8 cellular contexts compared by ENCODE assay signal in the genomic region with DNA sequence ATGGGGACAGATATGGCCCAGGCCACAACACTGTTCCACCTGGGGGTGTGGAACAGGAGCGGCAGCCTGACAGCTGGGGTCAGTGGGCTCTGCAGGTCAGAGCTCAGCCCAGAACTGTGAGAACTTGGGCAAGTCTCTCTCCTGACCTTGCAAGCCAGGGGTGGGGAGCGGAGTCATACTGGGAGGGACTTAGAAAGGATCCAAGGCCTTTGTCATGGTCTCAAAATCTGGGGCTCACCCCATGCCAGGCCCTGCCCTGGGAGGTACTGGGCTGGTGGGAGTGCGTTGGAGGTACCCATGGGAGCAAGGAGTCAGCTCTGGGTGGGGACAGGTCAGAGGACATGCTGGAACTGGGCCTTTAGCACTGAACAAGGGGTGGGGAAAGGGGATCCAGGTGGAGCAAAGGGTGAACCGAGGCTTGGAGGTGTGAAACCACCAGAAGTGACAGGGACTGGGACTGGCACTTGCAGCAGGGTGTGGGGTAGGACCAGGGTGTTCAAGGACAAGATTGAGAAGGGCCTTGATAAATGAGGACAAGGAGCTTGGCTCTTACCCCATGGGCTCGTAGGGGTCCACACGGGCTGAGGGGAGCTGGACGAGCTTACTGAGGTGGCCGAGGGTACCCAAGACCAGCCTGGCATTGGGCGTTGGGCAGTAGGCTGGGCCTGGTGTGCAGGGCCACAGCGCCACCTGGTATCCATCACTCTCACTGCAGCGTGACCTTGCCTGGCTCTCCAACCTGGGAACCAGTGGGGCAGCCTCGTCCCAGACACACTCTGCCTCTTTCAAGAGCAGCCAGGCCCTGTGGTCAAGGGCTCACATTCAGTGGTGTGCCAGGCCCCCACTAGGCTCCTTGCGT. TPM values are rescaled to one million over a fixed set of nuclear protein-coding genes. Genes with fewer than 3 reads are reported as not detected.
DNase-seq lines count a peak whose midpoint lies in the region; ATAC-seq and TF ChIP-seq lines count a peak whose summit lies in the region.

No MANE protein-coding gene starts in this region.

- H3K9me3 ChIP-seq in aorta (ENCODE audit: control insufficient read depth, low read length), result no peaks in the 10 kb centered on the region

- DNase-seq in activated CD4-positive, alpha-beta T cell treated with anti-CD3 and anti-CD28 coated beads for 36 hours, result peak; percentile 68
- no peak for DNase-seq in activated CD4-positive, alpha-beta T cell treated with anti-CD3 and anti-CD28 coated beads, Interleukin-2, amount 50 U/mL, for 4 hours
- DNase-seq in MV-4-11 (lab: John Stamatoyannopoulos, UW) (peak; percentile 18), erythroblast (lab: John Stamatoyannopoulos, UW) (peak; percentile 75 to 82), myocyte (ENCODE audit: low read depth) (peak; percentile 68), aorta (peak in 1 of 2 donors; percentile 83)

- no peaks in the 10 kb centered on the region for H3K4me1 ChIP-seq in aorta (ENCODE audit: control insufficient read depth in 1 of 2, insufficient read depth in 2 of 2, low read length in 2 of 2)

- H3K4me1 Mint-ChIP-seq in activated CD4-positive, alpha-beta T cell treated with anti-CD3 and anti-CD28 coated beads for 36 hours, result no peaks in the 10 kb centered on the region

- no peaks in the 10 kb centered on the region for H3K27me3 ChIP-seq in aorta (ENCODE audit: control insufficient read depth in 1 of 2, insufficient read depth in 2 of 2, low read length in 1 of 2)

- ATAC-seq in activated CD4-positive, alpha-beta T cell treated with anti-CD3 and anti-CD28 coated beads for 36 hours, result peak; percentile 90
- ATAC-seq in aorta (ENCODE audit: low FRiP score) (peak; percentile 89), HG03095 (IDR thresholded peaks at IDR 0.05; ENCODE audit: unreplicated experiment) (no peak)

- POLR2A ChIA-PET in activated CD4-positive, alpha-beta T cell treated with anti-CD3 and anti-CD28 coated beads for 36 hours (lab: Charles Lee), result no interaction called here

- H3K4me3 ChIP-seq in WI38 (ENCODE audit: low read depth, low read length) (no peak overlapping the region), aorta (ENCODE audit: low read length in 2 of 2) (no peak overlapping the region)

- TF ChIP-seq CTCF in WI38 (IDR thresholded peaks at IDR 0.05; ENCODE audit: low read depth, low read length), result peak; percentile 82

- CTCF ChIA-PET in activated CD4-positive, alpha-beta T cell treated with anti-CD3 and anti-CD28 coated beads for 36 hours (lab: Charles Lee), result interaction anchor here (1.0 to 1.6 kb wide), 4 partner anchors 8 to 193 kb away, joined by 3 to 6 read pairs (median 4); partner anchors contain the start of gene PMM1

- TF ChIP-seq POLR2A in erythroblast (IDR thresholded peaks at IDR 0.05; ENCODE audit: low read length), result no peak

- no peak overlapping the region for H3K4me3 Mint-ChIP-seq in activated CD4-positive, alpha-beta T cell treated with anti-CD3 and anti-CD28 coated beads for 36 hours

- intact Hi-C loops in activated CD4-positive, alpha-beta T cell treated with anti-CD3 and anti-CD28 coated beads for 36 hours (cut with DNase I, micrococcal nuclease), result loop anchor here in 1 of 2 experiments (5.0 kb wide), 1 partner anchor 195 kb away; no protein-coding TSS in a partner anchor
- intact Hi-C loops in aorta (cut with DNase I), result loop anchor here (5.0 to 10.0 kb wide), 4 partner anchors 35 to 212 kb away; partner anchors contain the start of genes CSDC2 (in 1 of the 2), POLR3H (in 1 of the 2) and TEF (in 1 of the 2)

- H3K9me3 Mint-ChIP-seq in activated CD4-positive, alpha-beta T cell treated with anti-CD3 and anti-CD28 coated beads for 36 hours (ENCODE audit: low read depth), result no peaks in the 10 kb centered on the region

- H3K27ac Mint-ChIP-seq in activated CD4-positive, alpha-beta T cell treated with anti-CD3 and anti-CD28 coated beads for 36 hours, result no peak overlapping the region

- no peaks in the 10 kb centered on the region for H3K36me3 ChIP-seq in aorta (ENCODE audit: control insufficient read depth in 1 of 2, insufficient read depth in 2 of 2, low read length in 1 of 2)

- no peak overlapping the region for H3K27ac ChIP-seq in aorta (ENCODE audit: low read depth in 1 of 2, low read length in 2 of 2)

- H3K36me3 Mint-ChIP-seq in activated CD4-positive, alpha-beta T cell treated with anti-CD3 and anti-CD28 coated beads for 36 hours (ENCODE audit: low read depth), result peaks cover 22% of the 10 kb centered on the region

- H3K27me3 Mint-ChIP-seq in activated CD4-positive, alpha-beta T cell treated with anti-CD3 and anti-CD28 coated beads for 36 hours, result no peaks in the 10 kb centered on the region

- WGBS in aorta, 2 donors, result 34 to 36% methylated on average over 13 of the region's 13 CpGs

RNA-seq across cellular contexts. Expression of gene PMM1, which starts 7.4 kb away (rescaled TPM):
- 10 to 100 TPM; 30.4 to 37.4 TPM for total RNA-seq in activated CD4-positive, alpha-beta T cell treated with anti-CD3 and anti-CD28 coated beads for 36 hours
- 14.5 and 22.9 TPM in 2 replicates for total RNA-seq in myocyte
- 72.9 TPM for polyA plus RNA-seq in myocyte (2012)
- total RNA-seq in aorta, result 10 to 100 TPM; 23.8 to 25.2 TPM
- polyA plus RNA-seq in aorta, result 100 to 1,000 TPM in 1 of 2 donors, 10 to 100 TPM in 1; 43.6 to 101 TPM

RNA-seq across cellular contexts. Expression of gene DESI1, which starts 23.8 kb away (rescaled TPM):
- 10 to 100 TPM; 56.6 to 98.1 TPM for total RNA-seq in activated CD4-positive, alpha-beta T cell treated with anti-CD3 and anti-CD28 coated beads for 36 hours
- total RNA-seq in myocyte (20.2 and 22.4 TPM in 2 replicates), aorta (10 to 100 TPM; 21.1 to 21.5 TPM)
- polyA plus RNA-seq in myocyte (2012), result 25.8 TPM
- polyA plus RNA-seq in aorta, result 10 to 100 TPM in 1 of 2 donors, 1 to 10 TPM in 1; 6.4 to 11.9 TPM

RNA-seq across cellular contexts. Expression of gene XRCC6, which starts 24.1 kb away (rescaled TPM):
- total RNA-seq in activated CD4-positive, alpha-beta T cell treated with anti-CD3 and anti-CD28 coated beads for 36 hours, result 100 to 1,000 TPM; 427 to 469 TPM
- total RNA-seq in myocyte (346 and 353 TPM in 2 replicates), aorta (100 to 1,000 TPM; 131 to 132 TPM)
- 239 TPM for polyA plus RNA-seq in myocyte (2012)
- 100 to 1,000 TPM in 1 of 2 donors, 10 to 100 TPM in 1; 93.7 to 124 TPM for polyA plus RNA-seq in aorta

RNA-seq across cellular contexts. Expression of gene CSDC2, which starts 36.2 kb away (rescaled TPM):
- total RNA-seq in activated CD4-positive, alpha-beta T cell treated with anti-CD3 and anti-CD28 coated beads for 36 hours, result not detected
- total RNA-seq in myocyte, result 24.6 and 31.7 TPM in 2 replicates
- 18.9 TPM for polyA plus RNA-seq in myocyte (2012)
- 10 to 100 TPM; 28.2 to 76.9 TPM for total RNA-seq in aorta
- polyA plus RNA-seq in aorta, result 100 to 1,000 TPM in 1 of 2 donors, 10 to 100 TPM in 1; 19.2 to 129 TPM

RNA-seq across cellular contexts. Expression of gene POLR3H, which starts 52.7 kb away (rescaled TPM):
- 10 to 100 TPM; 18.3 to 24.6 TPM for total RNA-seq in activated CD4-positive, alpha-beta T cell treated with anti-CD3 and anti-CD28 coated beads for 36 hours
- total RNA-seq in myocyte (22.0 and 23.8 TPM in 2 replicates), aorta (10 to 100 TPM; 25.3 to 29.2 TPM)
- 50.0 TPM for polyA plus RNA-seq in myocyte (2012)
- polyA plus RNA-seq in aorta, result 10 to 100 TPM in 1 of 2 donors, 1 to 10 TPM in 1; 9.4 to 21.0 TPM

Comparison
In these comparisons a context has a peak if more than half of its experiments do, and no peak if none do; other contexts are left out.
1. DNase-seq: peak in activated CD4-positive, alpha-beta T cell treated with anti-CD3 and anti-CD28 coated beads for 36 hours (single experiment), MV-4-11 (single experiment), erythroblast (2 of 2) and myocyte (single experiment); none in activated CD4-positive, alpha-beta T cell treated with anti-CD3 and anti-CD28 coated beads, Interleukin-2, amount 50 U/mL, for 4 hours (0 of 2).